ENCODE assay signal across 12 cellular contexts in the genomic region with DNA sequence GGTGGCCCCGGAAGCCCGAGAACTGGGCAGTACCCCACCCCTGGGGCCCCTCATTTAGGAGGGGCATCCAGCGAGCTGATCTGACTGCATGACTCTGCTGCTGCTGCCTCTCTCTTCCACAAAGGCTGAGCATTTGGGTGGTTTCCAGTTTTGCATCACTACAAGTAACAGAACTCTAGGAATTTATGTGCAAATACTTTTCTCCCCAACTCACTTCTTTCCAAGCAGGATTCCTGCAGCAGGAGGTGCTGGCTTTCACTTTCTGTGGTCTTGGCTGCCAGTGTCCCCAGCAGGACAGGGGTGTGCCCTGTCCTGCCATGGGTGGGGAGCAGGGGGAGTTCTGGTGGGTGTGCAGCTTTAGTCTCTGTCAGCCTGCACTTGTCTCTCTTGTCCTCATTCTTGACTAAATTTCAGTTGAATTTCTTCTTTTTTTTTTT. TPM values are rescaled to one million over a fixed set of nuclear protein-coding genes. Genes with fewer than 3 reads are reported as not detected.
DNase-seq lines count a peak whose midpoint lies in the region; ATAC-seq and TF ChIP-seq lines count a peak whose summit lies in the region.
"Had no signal": no experiment of that assay in that cellular context is flagged by ENCODE, and none has a peak within 500 bp of the region (broad histone marks: within the 10 kb centered on the region; RNA-seq: fewer than 3 reads in every experiment).

No MANE protein-coding gene starts in this region.

- peak; percentile 56 for DNase-seq in MCF 10A (ENCODE audit: unreplicated experiment)
- DNase-seq in breast epithelium (ENCODE audit: low spot score in 2 of 2) = no peak
- no peak for DNase-seq in activated B cell treated with CpG ODN at 0.5 μM for 24 hours
- peak; percentile 65 for DNase-seq in kidney epithelial cell (ENCODE audit: low read depth)
- DNase-seq in posterior vena cava (ENCODE audit: low spot score) = no peak
- DNase-seq in activated T-cell treated with anti-CD3 and anti-CD28 coated beads, Interleukin-2, amount 50 U/mL, for 48 hours = no peak
- DNase-seq: activated T-cell treated with anti-CD3 and anti-CD28 coated beads, Interleukin-2, amount 50 U/mL, for 1 hour; OCI-M1; retina had no signal

- CTCF ChIA-PET in MCF 10A (lab: Yijun Ruan, JAX) = interaction anchor here (1.1 kb wide), 1 partner anchor 9 kb away, joined by 4 read pairs; no protein-coding TSS in a partner anchor
- CTCF ChIA-PET in activated B cell treated with CpG ODN at 0.5 μM for 24 hours (lab: Charles Lee) = no interaction called here

- H3K4me1 Mint-ChIP-seq in MCF 10A (ENCODE audit: insufficient read depth, unreplicated experiment) (peaks cover 2% of the 10 kb centered on the region), activated B cell treated with CpG ODN at 0.5 μM for 24 hours (peaks cover 39% of the 10 kb centered on the region)

- no peak for TF ChIP-seq POLR2A in breast epithelium (IDR thresholded peaks at IDR 0.05)

- no peaks in the 10 kb centered on the region for H3K27me3 ChIP-seq in breast epithelium
- H3K27me3 ChIP-seq in kidney epithelial cell (ENCODE audit: control insufficient read depth, insufficient read depth, low read length) = peaks cover 10% of the 10 kb centered on the region

- no peaks in the 10 kb centered on the region for H3K4me1 ChIP-seq in breast epithelium

- intact Hi-C loops in MCF 10A (cut with micrococcal nuclease) (no loop called here), breast epithelium (cut with DNase I; ENCODE audit: low total_unique reads) (loop anchor here (10.0 kb wide), 1 partner anchor 462 kb away; no protein-coding TSS in a partner anchor), activated B cell treated with CpG ODN at 0.5 μM for 24 hours (cut with micrococcal nuclease) (no loop called here), posterior vena cava (cut with DNase I) (no loop called here)

- H3K27ac ChIP-seq in breast epithelium = no peak overlapping the region
- H3K27ac ChIP-seq: C4-2B had no signal

- H3K36me3 Mint-ChIP-seq in MCF 10A (ENCODE audit: insufficient read depth, unreplicated experiment) = no peaks in the 10 kb centered on the region
- H3K36me3 Mint-ChIP-seq in activated B cell treated with CpG ODN at 0.5 μM for 24 hours (ENCODE audit: low read depth) = no peaks in the 10 kb centered on the region

- ATAC-seq in activated B cell treated with CpG ODN at 0.5 μM for 24 hours (ENCODE audit: low read depth) (peak; percentile 38), HG03159 (IDR thresholded peaks at IDR 0.05; ENCODE audit: unreplicated experiment) (no peak), HG03139 (IDR thresholded peaks at IDR 0.05; ENCODE audit: unreplicated experiment) (no peak)

- POLR2A ChIA-PET in MCF 10A (lab: Yijun Ruan, JAX) (no interaction called here), activated B cell treated with CpG ODN at 0.5 μM for 24 hours (lab: Charles Lee) (interaction anchor here (1.6 kb wide), 1 partner anchor 92 kb away, joined by 4 read pairs; no protein-coding TSS in a partner anchor)

- no peaks in the 10 kb centered on the region for H3K9me3 ChIP-seq in breast epithelium

- H3K36me3 ChIP-seq in breast epithelium = no peaks in the 10 kb centered on the region
- no peaks in the 10 kb centered on the region for H3K36me3 ChIP-seq in kidney epithelial cell (ENCODE audit: control insufficient read depth, insufficient read depth, low read length)

- H3K27ac Mint-ChIP-seq in MCF 10A (ENCODE audit: low read depth, unreplicated experiment) = no peak overlapping the region
- no peak overlapping the region for H3K27ac Mint-ChIP-seq in activated B cell treated with CpG ODN at 0.5 μM for 24 hours

- TF ChIP-seq CTCF in MCF 10A (IDR thresholded peaks at IDR 0.05; ENCODE audit: unreplicated experiment) (no peak), breast epithelium (IDR thresholded peaks at IDR 0.05) (no peak), activated B cell treated with CpG ODN at 0.5 μM for 24 hours (IDR thresholded peaks at IDR 0.05) (no peak), kidney epithelial cell (IDR thresholded peaks at IDR 0.05; ENCODE audit: insufficient read depth, low read length, poor library complexity, severe bottlenecking) (peak; percentile 20)

- H3K9me3 Mint-ChIP-seq in MCF 10A (ENCODE audit: unreplicated experiment) (no peaks in the 10 kb centered on the region), activated B cell treated with CpG ODN at 0.5 μM for 24 hours (no peaks in the 10 kb centered on the region)

- no peak overlapping the region for H3K4me3 ChIP-seq in breast epithelium
- H3K4me3 ChIP-seq in kidney epithelial cell (ENCODE audit: low read depth, low read length) = no peak overlapping the region

- H3K27me3 Mint-ChIP-seq in MCF 10A (ENCODE audit: insufficient read depth, unreplicated experiment) (peaks cover 38% of the 10 kb centered on the region), activated B cell treated with CpG ODN at 0.5 μM for 24 hours (no peaks in the 10 kb centered on the region)

- BruUV-seq in MCF 10A (replicated peaks; lab: Mats Ljungman, UMichigan) = no TSS peak

- H3K4me3 Mint-ChIP-seq in MCF 10A (ENCODE audit: unreplicated experiment) = no peak overlapping the region
- H3K4me3 Mint-ChIP-seq in activated B cell treated with CpG ODN at 0.5 μM for 24 hours = no peak overlapping the region

RNA-seq across cellular contexts. Expression of gene UPB1, which starts 21.2 kb away (rescaled TPM):
- total RNA-seq in MCF 10A (2022) = not detected in 2 replicates
- under 1 TPM; 0.16 to 0.44 (median 0.33) TPM for total RNA-seq in breast epithelium
- total RNA-seq in activated B cell treated with CpG ODN at 0.5 μM for 24 hours = 1.1 and 1.3 TPM in 2 replicates
- total RNA-seq in kidney epithelial cell = not detected in 2 replicates
- under 1 TPM; 0.24 to 0.28 TPM for total RNA-seq in posterior vena cava

RNA-seq across cellular contexts. Expression of gene GUCD1, which starts 38.6 kb away (rescaled TPM):
- 47.0 and 48.4 TPM in 2 replicates for total RNA-seq in MCF 10A (2022)
- total RNA-seq in breast epithelium = 100 to 1,000 TPM in 1 of 3 donors, 10 to 100 TPM in 2; 89.6 to 177 (median 91.4) TPM
- 134 and 141 TPM in 2 replicates for total RNA-seq in activated B cell treated with CpG ODN at 0.5 μM for 24 hours
- 81.8 and 120 TPM in 2 replicates for total RNA-seq in kidney epithelial cell
- 10 to 100 TPM; 73.5 to 82.1 TPM for total RNA-seq in posterior vena cava

RNA-seq across cellular contexts. Expression of gene SNRPD3, which starts 39.5 kb away (rescaled TPM):
- 90.9 and 94.6 TPM in 2 replicates for total RNA-seq in MCF 10A (2022)
- 100 to 1,000 TPM; 105 to 148 (median 124) TPM for total RNA-seq in breast epithelium
- 96.5 and 98.6 TPM in 2 replicates for total RNA-seq in activated B cell treated with CpG ODN at 0.5 μM for 24 hours
- 137 and 160 TPM in 2 replicates for total RNA-seq in kidney epithelial cell
- 10 to 100 TPM; 42.5 to 54.0 TPM for total RNA-seq in posterior vena cava

Comparison
In these comparisons a context has a peak if more than half of its experiments do, and no peak if none do; other contexts are left out.
1. DNase-seq: peak in MCF 10A (single experiment) and kidney epithelial cell (single experiment); none in breast epithelium (0 of 2), activated B cell treated with CpG ODN at 0.5 μM for 24 hours (single experiment), posterior vena cava (single experiment) and activated T-cell treated with anti-CD3 and anti-CD28 coated beads, Interleukin-2, amount 50 U/mL, for 48 hours (0 of 2).